In genomic region chrX:119693996-119694451, GRCh38 we compare ENCODE assay signal across 8 cellular contexts. TPM values are rescaled to one million over a fixed set of nuclear protein-coding genes. Genes with fewer than 3 reads are reported as not detected.
DNase-seq lines count a peak whose midpoint lies in the region; ATAC-seq and FAIRE-seq lines count a peak whose summit lies in the region.

No MANE protein-coding gene starts in this region.

- H3K36me3 Mint-ChIP-seq in activated CD4-positive, alpha-beta memory T cell treated with anti-CD3 and anti-CD28 coated beads, Interleukin-2, amount 10 ng/mL, durations not matched to agents 7 days and 5 days (ENCODE audit: low read depth): peaks cover 21% of the 10 kb centered on the region
- no peaks in the 10 kb centered on the region for H3K36me3 Mint-ChIP-seq in immature natural killer cell

- peak overlapping the region; percentile 83 for H3K4me3 Mint-ChIP-seq in activated CD4-positive, alpha-beta memory T cell treated with anti-CD3 and anti-CD28 coated beads, Interleukin-2, amount 10 ng/mL, durations not matched to agents 7 days and 5 days
- peak overlapping the region; percentile 61 to 94 (median 83) for H3K4me3 Mint-ChIP-seq in immature natural killer cell

- peaks cover 0 to 21% (median 14%) of the 10 kb centered on the region in 5 donors for H3K4me1 ChIP-seq in subcutaneous abdominal adipose tissue (ENCODE audit: control insufficient read depth in 5 of 5, insufficient read depth in 5 of 5, low read length in 5 of 5)

- peak; percentile 60 for DNase-seq in activated CD8-positive, alpha-beta memory T cell treated with anti-CD3 and anti-CD28 coated beads for 24 hours
- no peak for DNase-seq in activated CD8-positive, alpha-beta memory T cell treated with anti-CD3 and anti-CD28 coated beads, Interleukin-2, amount 50 U/mL, for 4 hours
- DNase-seq in activated CD4-positive, alpha-beta memory T cell treated with anti-CD3 and anti-CD28 coated beads, Interleukin-2, amount 10 ng/mL, durations not matched to agents 7 days and 5 days: no peak
- DNase-seq in immature natural killer cell: no peak
- no peak for DNase-seq in urothelium cell line (ENCODE audit: low spot score)
- DNase-seq in UCSD-AML1 (lab: John Stamatoyannopoulos, UW; ENCODE audit: unreplicated experiment): no peak

- no peak overlapping the region for H3K9ac ChIP-seq in subcutaneous abdominal adipose tissue (ENCODE audit: low read length in 5 of 5)

- H3K9me3 Mint-ChIP-seq in activated CD4-positive, alpha-beta memory T cell treated with anti-CD3 and anti-CD28 coated beads, Interleukin-2, amount 10 ng/mL, durations not matched to agents 7 days and 5 days: no peaks in the 10 kb centered on the region
- H3K9me3 Mint-ChIP-seq in immature natural killer cell: no peaks in the 10 kb centered on the region

- H3K27ac ChIP-seq in subcutaneous abdominal adipose tissue (ENCODE audit: low read depth, low read length): no peak overlapping the region

- POLR2A ChIA-PET in activated CD4-positive, alpha-beta memory T cell treated with anti-CD3 and anti-CD28 coated beads, Interleukin-2, amount 10 ng/mL, durations not matched to agents 7 days and 5 days (lab: Charles Lee): interaction anchor here (1.2 to 13.5 kb wide), 7 partner anchors 10 to 63 kb away, joined by 3 to 337 read pairs (median 48); partner anchors contain the start of gene SOWAHD

- no peaks in the 10 kb centered on the region for H3K27me3 Mint-ChIP-seq in activated CD4-positive, alpha-beta memory T cell treated with anti-CD3 and anti-CD28 coated beads, Interleukin-2, amount 10 ng/mL, durations not matched to agents 7 days and 5 days
- peaks cover 8 to 12% (median 9%) of the 10 kb centered on the region in 3 donors for H3K27me3 Mint-ChIP-seq in immature natural killer cell (ENCODE audit: low read depth in 3 of 3)

- peaks cover 3 to 14% (median 6%) of the 10 kb centered on the region in 5 donors for H3K27me3 ChIP-seq in subcutaneous abdominal adipose tissue (ENCODE audit: control insufficient read depth in 5 of 5, insufficient read depth in 4 of 5, low read length in 5 of 5)

- peak overlapping the region; percentile 56 to 81 (median 73) for H3K4me3 ChIP-seq in subcutaneous abdominal adipose tissue (ENCODE audit: low read depth in 1 of 5, low read length in 5 of 5)

- no peak overlapping the region for H3K27ac Mint-ChIP-seq in activated CD4-positive, alpha-beta memory T cell treated with anti-CD3 and anti-CD28 coated beads, Interleukin-2, amount 10 ng/mL, durations not matched to agents 7 days and 5 days
- peak overlapping the region in 2 of 6 donors; percentile 50 to 87 for H3K27ac Mint-ChIP-seq in immature natural killer cell

- no peaks in the 10 kb centered on the region for H3K9me3 ChIP-seq in subcutaneous abdominal adipose tissue (ENCODE audit: control insufficient read depth in 5 of 5, low read length in 5 of 5)

- FAIRE-seq in urothelium cell line (lab: Jason Lieb, UNC): no peak

- H3K4me1 Mint-ChIP-seq in activated CD4-positive, alpha-beta memory T cell treated with anti-CD3 and anti-CD28 coated beads, Interleukin-2, amount 10 ng/mL, durations not matched to agents 7 days and 5 days: peaks cover 14% of the 10 kb centered on the region
- peaks cover 34 to 37% of the 10 kb centered on the region in 2 donors for H3K4me1 Mint-ChIP-seq in immature natural killer cell

- CTCF ChIA-PET in activated CD4-positive, alpha-beta memory T cell treated with anti-CD3 and anti-CD28 coated beads, Interleukin-2, amount 10 ng/mL, durations not matched to agents 7 days and 5 days (lab: Charles Lee): interaction anchor here (1.3 to 5.9 kb wide), 10 partner anchors 10 to 211 kb away, joined by 3 to 45 read pairs (median 6); partner anchors contain the start of gene RPL39

- no peaks in the 10 kb centered on the region for H3K36me3 ChIP-seq in subcutaneous abdominal adipose tissue (ENCODE audit: control insufficient read depth in 5 of 5, insufficient read depth in 5 of 5, low read length in 5 of 5)

- ATAC-seq in GM18873 (IDR thresholded peaks at IDR 0.05; ENCODE audit: low FRiP score, unreplicated experiment): no peak

RNA-seq across cellular contexts. Expression of gene SEPTIN6, which starts 1.1 kb away (rescaled TPM):
- total RNA-seq in activated CD4-positive, alpha-beta memory T cell treated with anti-CD3 and anti-CD28 coated beads, Interleukin-2, amount 10 ng/mL, durations not matched to agents 7 days and 5 days: 100 to 1,000 TPM; 214 to 219 TPM
- polyA plus RNA-seq in immature natural killer cell: 100 to 1,000 TPM; 104 to 244 (median 139) TPM
